Comparison of ENCODE assay signal across 1 cellular context in the genomic region with DNA sequence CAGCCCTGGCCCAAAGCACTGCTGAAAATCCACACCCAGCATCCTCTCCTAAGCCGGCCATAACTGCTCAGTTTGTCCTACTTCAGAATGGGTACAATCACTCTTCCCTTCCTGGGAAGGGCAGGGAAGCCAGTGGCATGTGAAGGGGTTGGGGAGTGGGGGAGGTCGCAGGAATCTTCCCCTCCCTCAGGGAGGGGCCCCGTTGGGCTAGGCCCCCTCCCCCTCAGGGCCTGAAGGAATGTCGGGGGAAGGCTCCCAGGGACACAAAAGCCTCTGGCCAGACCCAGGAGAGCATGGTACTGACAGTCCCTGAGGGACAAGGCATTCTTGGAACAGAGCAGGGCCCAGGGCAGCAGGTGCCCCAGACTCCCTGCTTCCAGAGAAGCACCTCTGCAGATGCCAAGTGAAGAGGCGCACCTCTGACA.
TF ChIP-seq lines count a peak whose summit lies in the region.

No MANE protein-coding gene starts in this region.

TF ChIP-seq in GM12878, 131 proteins besides CTCF, POLR2A, EP300 and RAD21 (continued from another document):
- TF ChIP-seq ATF3 (IDR thresholded peaks at IDR 0.05; ENCODE audit: borderline replicate concordance, extremely low read depth, low read depth, low read length), result no peak
- no peak for TF ChIP-seq SKIL (IDR thresholded peaks at IDR 0.05; ENCODE audit: low read depth, poor library complexity, severe bottlenecking)
- no peak for TF ChIP-seq BHLHE40 (IDR thresholded peaks at IDR 0.05; ENCODE audit: borderline replicate concordance in 1 of 2, low read depth in 2 of 2, low read length in 1 of 2)
- TF ChIP-seq, protein P1, sequence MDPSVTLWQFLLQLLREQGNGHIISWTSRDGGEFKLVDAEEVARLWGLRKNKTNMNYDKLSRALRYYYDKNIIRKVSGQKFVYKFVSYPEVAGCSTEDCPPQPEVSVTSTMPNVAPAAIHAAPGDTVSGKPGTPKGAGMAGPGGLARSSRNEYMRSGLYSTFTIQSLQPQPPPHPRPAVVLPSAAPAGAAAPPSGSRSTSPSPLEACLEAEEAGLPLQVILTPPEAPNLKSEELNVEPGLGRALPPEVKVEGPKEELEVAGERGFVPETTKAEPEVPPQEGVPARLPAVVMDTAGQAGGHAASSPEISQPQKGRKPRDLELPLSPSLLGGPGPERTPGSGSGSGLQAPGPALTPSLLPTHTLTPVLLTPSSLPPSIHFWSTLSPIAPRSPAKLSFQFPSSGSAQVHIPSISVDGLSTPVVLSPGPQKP (IDR thresholded peaks at IDR 0.05; ENCODE audit: low read depth, low read length), result no peak
- TF ChIP-seq SP1 (IDR thresholded peaks at IDR 0.05; ENCODE audit: low read depth, low read length), result no peak
- TF ChIP-seq RUNX3 (IDR thresholded peaks at IDR 0.05; ENCODE audit: low read length), result no peak
